Comparison of ENCODE assay signal across 1 cellular context in the genomic region with DNA sequence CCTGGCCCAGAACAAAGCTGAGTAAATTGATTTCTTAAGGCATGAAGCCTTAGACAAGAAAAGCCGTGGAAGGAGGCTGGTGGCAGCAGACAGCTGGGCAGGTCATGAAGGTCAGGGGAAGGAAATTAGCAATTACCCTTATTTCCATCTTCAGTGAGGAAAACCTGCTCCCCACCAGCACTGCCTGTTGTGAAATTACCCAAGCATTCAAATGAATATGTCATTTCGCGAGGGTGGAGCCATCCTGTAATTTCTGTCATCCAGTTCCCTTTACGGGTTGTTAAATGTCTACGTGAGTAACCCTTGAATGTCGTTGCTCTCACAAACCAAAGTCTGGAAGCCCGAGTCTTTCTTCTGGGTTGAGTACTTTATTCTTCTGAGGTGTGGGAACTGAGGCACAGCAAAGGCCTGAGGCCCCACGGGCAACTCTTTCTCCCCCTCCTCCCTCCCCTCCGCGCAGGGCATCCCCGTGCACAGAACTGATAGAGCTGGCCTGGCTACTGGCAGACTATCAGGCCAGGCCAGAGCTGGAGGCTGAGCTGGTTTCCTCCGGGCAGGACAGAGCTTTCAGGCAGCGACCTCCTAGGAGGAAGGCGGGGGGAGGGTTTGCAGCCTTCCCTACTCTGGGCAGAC.
TF ChIP-seq lines count a peak whose summit lies in the region.

No MANE protein-coding gene starts in this region.

TF ChIP-seq in K562, 482 proteins besides CTCF, POLR2A, EP300 and RAD21 (continues in another document):
- TF ChIP-seq CEBPG (CRISPR knock-in tag; IDR thresholded peaks at IDR 0.05) (no peak), CEBPG (tag; conservative IDR thresholded peaks at IDR 0.05 in 1 of 2, IDR thresholded peaks at IDR 0.05 in 1 of 2) (peak in 1 of 2 experiments; percentile 58; a peak in 3 of 4 replicates), JUN (IDR thresholded peaks at IDR 0.05; ENCODE audit: borderline replicate concordance, low read depth, low read length) (no peak), JUN (CRISPR knock-in tag; IDR thresholded peaks at IDR 0.05; ENCODE audit: borderline replicate concordance) (no peak), FOXA3 (CRISPR knock-in tag; conservative IDR thresholded peaks at IDR 0.05 in 1 of 2, IDR thresholded peaks at IDR 0.05 in 1 of 2) (no peak), KDM5B (IDR thresholded peaks at IDR 0.05; ENCODE audit: insufficient replicate concordance, low read depth, low read length) (no peak), LCOR (CRISPR knock-in tag; IDR thresholded peaks at IDR 0.05) (no peak), MYBL2 (IDR thresholded peaks at IDR 0.05; ENCODE audit: low read depth) (no peak), MYBL2 (CRISPR knock-in tag; IDR thresholded peaks at IDR 0.05; ENCODE audit: borderline replicate concordance) (no peak), SRSF3 (IDR thresholded peaks at IDR 0.05; ENCODE audit: insufficient read depth, low read length) (no peak), CC2D1A (IDR thresholded peaks at IDR 0.05) (no peak), U2AF1 (optimal IDR thresholded peaks at IDR 0.05; ENCODE audit: low read depth, low read length) (no peak), CCNT2 (IDR thresholded peaks at IDR 0.05; ENCODE audit: borderline replicate concordance, extremely low read depth, insufficient read length, low read depth, low read length) (no peak), POLR2AphosphoS5 (IDR thresholded peaks at IDR 0.05; ENCODE audit: control insufficient read depth, insufficient read depth, low read depth, low read length) (peak; percentile 37; the same call in 1 of the 2 replicates), TEAD1 (CRISPR knock-in tag; IDR thresholded peaks at IDR 0.05) (no peak), ZNF354B (CRISPR knock-in tag; IDR thresholded peaks at IDR 0.05) (no peak)
- TF ChIP-seq, protein P1, sequence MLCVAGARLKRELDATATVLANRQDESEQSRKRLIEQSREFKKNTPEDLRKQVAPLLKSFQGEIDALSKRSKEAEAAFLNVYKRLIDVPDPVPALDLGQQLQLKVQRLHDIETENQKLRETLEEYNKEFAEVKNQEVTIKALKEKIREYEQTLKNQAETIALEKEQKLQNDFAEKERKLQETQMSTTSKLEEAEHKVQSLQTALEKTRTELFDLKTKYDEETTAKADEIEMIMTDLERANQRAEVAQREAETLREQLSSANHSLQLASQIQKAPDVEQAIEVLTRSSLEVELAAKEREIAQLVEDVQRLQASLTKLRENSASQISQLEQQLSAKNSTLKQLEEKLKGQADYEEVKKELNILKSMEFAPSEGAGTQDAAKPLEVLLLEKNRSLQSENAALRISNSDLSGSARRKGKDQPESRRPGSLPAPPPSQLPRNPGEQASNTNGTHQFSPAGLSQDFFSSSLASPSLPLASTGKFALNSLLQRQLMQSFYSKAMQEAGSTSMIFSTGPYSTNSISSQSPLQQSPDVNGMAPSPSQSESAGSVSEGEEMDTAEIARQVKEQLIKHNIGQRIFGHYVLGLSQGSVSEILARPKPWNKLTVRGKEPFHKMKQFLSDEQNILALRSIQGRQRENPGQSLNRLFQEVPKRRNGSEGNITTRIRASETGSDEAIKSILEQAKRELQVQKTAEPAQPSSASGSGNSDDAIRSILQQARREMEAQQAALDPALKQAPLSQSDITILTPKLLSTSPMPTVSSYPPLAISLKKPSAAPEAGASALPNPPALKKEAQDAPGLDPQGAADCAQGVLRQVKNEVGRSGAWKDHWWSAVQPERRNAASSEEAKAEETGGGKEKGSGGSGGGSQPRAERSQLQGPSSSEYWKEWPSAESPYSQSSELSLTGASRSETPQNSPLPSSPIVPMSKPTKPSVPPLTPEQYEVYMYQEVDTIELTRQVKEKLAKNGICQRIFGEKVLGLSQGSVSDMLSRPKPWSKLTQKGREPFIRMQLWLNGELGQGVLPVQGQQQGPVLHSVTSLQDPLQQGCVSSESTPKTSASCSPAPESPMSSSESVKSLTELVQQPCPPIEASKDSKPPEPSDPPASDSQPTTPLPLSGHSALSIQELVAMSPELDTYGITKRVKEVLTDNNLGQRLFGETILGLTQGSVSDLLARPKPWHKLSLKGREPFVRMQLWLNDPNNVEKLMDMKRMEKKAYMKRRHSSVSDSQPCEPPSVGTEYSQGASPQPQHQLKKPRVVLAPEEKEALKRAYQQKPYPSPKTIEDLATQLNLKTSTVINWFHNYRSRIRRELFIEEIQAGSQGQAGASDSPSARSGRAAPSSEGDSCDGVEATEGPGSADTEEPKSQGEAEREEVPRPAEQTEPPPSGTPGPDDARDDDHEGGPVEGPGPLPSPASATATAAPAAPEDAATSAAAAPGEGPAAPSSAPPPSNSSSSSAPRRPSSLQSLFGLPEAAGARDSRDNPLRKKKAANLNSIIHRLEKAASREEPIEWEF (CRISPR knock-in tag; IDR thresholded peaks at IDR 0.05): no peak
- TF ChIP-seq, protein P2, sequence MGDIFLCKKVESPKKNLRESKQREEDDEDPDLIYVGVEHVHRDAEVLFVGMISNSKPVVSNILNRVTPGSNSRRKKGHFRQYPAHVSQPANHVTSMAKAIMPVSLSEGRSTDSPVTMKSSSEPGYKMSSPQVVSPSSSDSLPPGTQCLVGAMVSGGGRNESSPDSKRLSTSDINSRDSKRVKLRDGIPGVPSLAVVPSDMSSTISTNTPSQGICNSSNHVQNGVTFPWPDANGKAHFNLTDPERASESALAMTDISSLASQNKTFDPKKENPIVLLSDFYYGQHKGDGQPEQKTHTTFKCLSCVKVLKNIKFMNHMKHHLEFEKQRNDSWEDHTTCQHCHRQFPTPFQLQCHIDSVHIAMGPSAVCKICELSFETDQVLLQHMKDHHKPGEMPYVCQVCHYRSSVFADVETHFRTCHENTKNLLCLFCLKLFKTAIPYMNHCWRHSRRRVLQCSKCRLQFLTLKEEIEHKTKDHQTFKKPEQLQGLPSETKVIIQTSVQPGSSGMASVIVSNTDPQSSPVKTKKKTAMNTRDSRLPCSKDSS (IDR thresholded peaks at IDR 0.05; ENCODE audit: low read depth, partially characterized antibody): no peak
- TF ChIP-seq, protein P3, sequence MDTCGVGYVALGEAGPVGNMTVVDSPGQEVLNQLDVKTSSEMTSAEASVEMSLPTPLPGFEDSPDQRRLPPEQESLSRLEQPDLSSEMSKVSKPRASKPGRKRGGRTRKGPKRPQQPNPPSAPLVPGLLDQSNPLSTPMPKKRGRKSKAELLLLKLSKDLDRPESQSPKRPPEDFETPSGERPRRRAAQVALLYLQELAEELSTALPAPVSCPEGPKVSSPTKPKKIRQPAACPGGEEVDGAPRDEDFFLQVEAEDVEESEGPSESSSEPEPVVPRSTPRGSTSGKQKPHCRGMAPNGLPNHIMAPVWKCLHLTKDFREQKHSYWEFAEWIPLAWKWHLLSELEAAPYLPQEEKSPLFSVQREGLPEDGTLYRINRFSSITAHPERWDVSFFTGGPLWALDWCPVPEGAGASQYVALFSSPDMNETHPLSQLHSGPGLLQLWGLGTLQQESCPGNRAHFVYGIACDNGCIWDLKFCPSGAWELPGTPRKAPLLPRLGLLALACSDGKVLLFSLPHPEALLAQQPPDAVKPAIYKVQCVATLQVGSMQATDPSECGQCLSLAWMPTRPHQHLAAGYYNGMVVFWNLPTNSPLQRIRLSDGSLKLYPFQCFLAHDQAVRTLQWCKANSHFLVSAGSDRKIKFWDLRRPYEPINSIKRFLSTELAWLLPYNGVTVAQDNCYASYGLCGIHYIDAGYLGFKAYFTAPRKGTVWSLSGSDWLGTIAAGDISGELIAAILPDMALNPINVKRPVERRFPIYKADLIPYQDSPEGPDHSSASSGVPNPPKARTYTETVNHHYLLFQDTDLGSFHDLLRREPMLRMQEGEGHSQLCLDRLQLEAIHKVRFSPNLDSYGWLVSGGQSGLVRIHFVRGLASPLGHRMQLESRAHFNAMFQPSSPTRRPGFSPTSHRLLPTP (IDR thresholded peaks at IDR 0.05; ENCODE audit: borderline replicate concordance, extremely low read depth, insufficient read length): no peak
- TF ChIP-seq, protein P4, sequence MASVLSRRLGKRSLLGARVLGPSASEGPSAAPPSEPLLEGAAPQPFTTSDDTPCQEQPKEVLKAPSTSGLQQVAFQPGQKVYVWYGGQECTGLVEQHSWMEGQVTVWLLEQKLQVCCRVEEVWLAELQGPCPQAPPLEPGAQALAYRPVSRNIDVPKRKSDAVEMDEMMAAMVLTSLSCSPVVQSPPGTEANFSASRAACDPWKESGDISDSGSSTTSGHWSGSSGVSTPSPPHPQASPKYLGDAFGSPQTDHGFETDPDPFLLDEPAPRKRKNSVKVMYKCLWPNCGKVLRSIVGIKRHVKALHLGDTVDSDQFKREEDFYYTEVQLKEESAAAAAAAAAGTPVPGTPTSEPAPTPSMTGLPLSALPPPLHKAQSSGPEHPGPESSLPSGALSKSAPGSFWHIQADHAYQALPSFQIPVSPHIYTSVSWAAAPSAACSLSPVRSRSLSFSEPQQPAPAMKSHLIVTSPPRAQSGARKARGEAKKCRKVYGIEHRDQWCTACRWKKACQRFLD (CRISPR knock-in tag; IDR thresholded peaks at IDR 0.05): no peak
- TF ChIP-seq, protein P5, sequence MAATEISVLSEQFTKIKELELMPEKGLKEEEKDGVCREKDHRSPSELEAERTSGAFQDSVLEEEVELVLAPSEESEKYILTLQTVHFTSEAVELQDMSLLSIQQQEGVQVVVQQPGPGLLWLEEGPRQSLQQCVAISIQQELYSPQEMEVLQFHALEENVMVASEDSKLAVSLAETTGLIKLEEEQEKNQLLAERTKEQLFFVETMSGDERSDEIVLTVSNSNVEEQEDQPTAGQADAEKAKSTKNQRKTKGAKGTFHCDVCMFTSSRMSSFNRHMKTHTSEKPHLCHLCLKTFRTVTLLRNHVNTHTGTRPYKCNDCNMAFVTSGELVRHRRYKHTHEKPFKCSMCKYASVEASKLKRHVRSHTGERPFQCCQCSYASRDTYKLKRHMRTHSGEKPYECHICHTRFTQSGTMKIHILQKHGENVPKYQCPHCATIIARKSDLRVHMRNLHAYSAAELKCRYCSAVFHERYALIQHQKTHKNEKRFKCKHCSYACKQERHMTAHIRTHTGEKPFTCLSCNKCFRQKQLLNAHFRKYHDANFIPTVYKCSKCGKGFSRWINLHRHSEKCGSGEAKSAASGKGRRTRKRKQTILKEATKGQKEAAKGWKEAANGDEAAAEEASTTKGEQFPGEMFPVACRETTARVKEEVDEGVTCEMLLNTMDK (IDR thresholded peaks at IDR 0.05; ENCODE audit: borderline replicate concordance, insufficient read depth, low read depth, low read length, poor library complexity, severe bottlenecking): no peak
- TF ChIP-seq, protein P6, sequence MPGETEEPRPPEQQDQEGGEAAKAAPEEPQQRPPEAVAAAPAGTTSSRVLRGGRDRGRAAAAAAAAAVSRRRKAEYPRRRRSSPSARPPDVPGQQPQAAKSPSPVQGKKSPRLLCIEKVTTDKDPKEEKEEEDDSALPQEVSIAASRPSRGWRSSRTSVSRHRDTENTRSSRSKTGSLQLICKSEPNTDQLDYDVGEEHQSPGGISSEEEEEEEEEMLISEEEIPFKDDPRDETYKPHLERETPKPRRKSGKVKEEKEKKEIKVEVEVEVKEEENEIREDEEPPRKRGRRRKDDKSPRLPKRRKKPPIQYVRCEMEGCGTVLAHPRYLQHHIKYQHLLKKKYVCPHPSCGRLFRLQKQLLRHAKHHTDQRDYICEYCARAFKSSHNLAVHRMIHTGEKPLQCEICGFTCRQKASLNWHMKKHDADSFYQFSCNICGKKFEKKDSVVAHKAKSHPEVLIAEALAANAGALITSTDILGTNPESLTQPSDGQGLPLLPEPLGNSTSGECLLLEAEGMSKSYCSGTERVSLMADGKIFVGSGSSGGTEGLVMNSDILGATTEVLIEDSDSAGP (CRISPR knock-in tag; IDR thresholded peaks at IDR 0.05): no peak
- TF ChIP-seq, protein P7, sequence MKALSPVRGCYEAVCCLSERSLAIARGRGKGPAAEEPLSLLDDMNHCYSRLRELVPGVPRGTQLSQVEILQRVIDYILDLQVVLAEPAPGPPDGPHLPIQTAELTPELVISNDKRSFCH (CRISPR knock-in tag; IDR thresholded peaks at IDR 0.05): no peak
- TF ChIP-seq, protein P7 (tag; IDR thresholded peaks at IDR 0.05): no peak
- TF ChIP-seq, protein P8, sequence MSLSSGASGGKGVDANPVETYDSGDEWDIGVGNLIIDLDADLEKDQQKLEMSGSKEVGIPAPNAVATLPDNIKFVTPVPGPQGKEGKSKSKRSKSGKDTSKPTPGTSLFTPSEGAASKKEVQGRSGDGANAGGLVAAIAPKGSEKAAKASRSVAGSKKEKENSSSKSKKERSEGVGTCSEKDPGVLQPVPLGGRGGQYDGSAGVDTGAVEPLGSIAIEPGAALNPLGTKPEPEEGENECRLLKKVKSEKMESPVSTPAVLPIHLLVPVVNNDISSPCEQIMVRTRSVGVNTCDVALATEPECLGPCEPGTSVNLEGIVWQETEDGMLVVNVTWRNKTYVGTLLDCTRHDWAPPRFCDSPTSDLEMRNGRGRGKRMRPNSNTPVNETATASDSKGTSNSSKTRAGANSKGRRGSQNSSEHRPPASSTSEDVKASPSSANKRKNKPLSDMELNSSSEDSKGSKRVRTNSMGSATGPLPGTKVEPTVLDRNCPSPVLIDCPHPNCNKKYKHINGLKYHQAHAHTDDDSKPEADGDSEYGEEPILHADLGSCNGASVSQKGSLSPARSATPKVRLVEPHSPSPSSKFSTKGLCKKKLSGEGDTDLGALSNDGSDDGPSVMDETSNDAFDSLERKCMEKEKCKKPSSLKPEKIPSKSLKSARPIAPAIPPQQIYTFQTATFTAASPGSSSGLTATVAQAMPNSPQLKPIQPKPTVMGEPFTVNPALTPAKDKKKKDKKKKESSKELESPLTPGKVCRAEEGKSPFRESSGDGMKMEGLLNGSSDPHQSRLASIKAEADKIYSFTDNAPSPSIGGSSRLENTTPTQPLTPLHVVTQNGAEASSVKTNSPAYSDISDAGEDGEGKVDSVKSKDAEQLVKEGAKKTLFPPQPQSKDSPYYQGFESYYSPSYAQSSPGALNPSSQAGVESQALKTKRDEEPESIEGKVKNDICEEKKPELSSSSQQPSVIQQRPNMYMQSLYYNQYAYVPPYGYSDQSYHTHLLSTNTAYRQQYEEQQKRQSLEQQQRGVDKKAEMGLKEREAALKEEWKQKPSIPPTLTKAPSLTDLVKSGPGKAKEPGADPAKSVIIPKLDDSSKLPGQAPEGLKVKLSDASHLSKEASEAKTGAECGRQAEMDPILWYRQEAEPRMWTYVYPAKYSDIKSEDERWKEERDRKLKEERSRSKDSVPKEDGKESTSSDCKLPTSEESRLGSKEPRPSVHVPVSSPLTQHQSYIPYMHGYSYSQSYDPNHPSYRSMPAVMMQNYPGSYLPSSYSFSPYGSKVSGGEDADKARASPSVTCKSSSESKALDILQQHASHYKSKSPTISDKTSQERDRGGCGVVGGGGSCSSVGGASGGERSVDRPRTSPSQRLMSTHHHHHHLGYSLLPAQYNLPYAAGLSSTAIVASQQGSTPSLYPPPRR (CRISPR knock-in tag; IDR thresholded peaks at IDR 0.05; ENCODE audit: borderline replicate concordance): no peak
- TF ChIP-seq, protein P9, sequence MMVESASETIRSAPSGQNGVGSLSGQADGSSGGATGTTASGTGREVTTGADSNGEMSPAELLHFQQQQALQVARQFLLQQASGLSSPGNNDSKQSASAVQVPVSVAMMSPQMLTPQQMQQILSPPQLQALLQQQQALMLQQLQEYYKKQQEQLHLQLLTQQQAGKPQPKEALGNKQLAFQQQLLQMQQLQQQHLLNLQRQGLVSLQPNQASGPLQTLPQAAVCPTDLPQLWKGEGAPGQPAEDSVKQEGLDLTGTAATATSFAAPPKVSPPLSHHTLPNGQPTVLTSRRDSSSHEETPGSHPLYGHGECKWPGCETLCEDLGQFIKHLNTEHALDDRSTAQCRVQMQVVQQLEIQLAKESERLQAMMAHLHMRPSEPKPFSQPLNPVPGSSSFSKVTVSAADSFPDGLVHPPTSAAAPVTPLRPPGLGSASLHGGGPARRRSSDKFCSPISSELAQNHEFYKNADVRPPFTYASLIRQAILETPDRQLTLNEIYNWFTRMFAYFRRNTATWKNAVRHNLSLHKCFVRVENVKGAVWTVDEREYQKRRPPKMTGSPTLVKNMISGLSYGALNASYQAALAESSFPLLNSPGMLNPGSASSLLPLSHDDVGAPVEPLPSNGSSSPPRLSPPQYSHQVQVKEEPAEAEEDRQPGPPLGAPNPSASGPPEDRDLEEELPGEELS (CRISPR knock-in tag; IDR thresholded peaks at IDR 0.05; ENCODE audit: borderline replicate concordance): no peak
